ENCODE assay signal across 16 cellular contexts in the genomic region with DNA sequence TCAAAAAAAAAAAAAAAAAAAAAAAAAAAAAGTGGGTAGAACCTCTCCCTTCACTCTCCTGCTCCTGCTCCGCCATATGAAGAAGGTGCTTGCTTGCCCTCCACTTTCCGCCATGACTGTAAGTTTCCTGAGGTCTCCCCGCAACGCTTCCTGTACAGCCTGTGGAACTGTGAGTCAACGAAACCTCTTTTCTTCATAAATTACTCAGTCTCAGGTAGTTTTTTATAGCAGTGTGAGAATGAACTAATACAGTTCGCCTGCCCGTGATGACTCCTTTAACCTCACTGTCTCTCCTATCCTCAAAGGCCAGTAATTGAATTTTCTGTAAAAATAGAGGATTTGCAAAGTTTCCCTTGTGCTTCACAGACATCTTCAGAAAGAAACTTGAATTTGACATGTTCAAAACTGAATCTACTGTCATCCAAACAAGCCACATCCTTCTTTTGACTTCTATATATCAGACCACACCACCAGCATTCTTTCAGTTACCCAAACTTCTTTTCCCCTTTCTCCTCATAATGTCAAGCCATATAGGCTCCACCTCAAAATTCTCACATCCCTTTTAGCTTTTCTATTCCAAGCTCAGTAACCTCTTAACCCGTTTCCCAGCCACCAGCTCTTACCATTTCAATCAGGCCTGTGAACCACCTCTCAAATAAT.
"Had no signal": no experiment of that assay in that cellular context is flagged by ENCODE, and none has a peak within 500 bp of the region (broad histone marks: within the 10 kb centered on the region; RNA-seq: fewer than 3 reads in every experiment).

No MANE protein-coding gene starts in this region.

- FAIRE-seq: astrocyte, endothelial cell of umbilical vein, urothelium cell line had no signal

- ATAC-seq: left cardiac atrium; naive thymus-derived CD4-positive, alpha-beta T cell had no signal

- H3K36me3 ChIP-seq: cardiac muscle cell, neutrophil, stomach had no signal

- DNase-seq: activated CD4-positive, alpha-beta T cell treated with anti-CD3 and anti-CD28 coated beads for 4 hours; activated gamma-delta T cell treated with Interleukin-2 at 50 U/mL for 16 hours; activated T-cell treated with anti-CD3 and anti-CD28 coated beads, Interleukin-2, amount 50 U/mL, for 1 hour; foreskin melanocyte; head of caudate nucleus; left cardiac atrium; naive thymus-derived CD4-positive, alpha-beta T cell; retina; stimulated activated CD4-positive, alpha-beta T cell treated with anti-CD3 and anti-CD28 coated beads, Interleukin-4, amount 100 ng/mL, for 24 hours; stomach; T1000 had no signal

- H3K4me3 ChIP-seq: cardiac muscle cell, stomach had no signal

- H3K27me3 ChIP-seq: cardiac muscle cell, neutrophil, stomach had no signal
